8 cellular contexts compared by ENCODE assay signal in the genomic region with DNA sequence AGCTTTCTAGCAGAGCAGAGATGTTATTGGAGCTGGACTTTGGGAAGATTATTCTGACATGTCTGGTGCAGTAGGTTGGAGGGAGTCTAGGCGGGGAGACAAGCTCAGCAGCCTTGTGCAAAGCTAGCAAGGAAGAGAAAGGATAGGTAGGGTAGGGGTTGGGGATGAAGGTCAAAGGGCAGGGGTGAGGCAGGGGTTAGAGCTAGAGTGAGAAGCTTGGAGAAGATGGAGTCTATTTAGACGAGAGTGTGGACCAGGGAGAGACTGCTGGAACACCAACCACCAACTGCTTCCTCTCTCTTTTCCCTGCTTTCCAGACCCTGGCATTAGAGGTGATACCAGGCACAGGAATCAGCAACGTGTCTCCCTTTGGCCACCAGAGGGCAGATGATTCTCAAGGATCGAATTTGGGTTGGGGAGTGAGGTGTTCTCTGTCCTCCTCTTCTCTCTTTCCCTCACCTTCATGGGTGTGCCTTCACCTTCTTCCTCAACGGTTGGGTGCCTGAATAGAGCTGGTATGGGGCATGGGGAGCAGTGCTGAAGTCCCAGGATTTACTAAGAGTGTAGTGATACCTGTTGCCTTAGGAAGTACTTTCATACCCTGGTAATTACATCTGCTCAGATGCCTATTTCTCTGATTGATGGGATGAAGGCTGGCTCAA. TPM values are rescaled to one million over a fixed set of nuclear protein-coding genes. Genes with fewer than 3 reads are reported as not detected.
DNase-seq lines count a peak whose midpoint lies in the region; ATAC-seq and TF ChIP-seq lines count a peak whose summit lies in the region.

No MANE protein-coding gene starts in this region.

- H3K4me1 ChIP-seq in CD8-positive, alpha-beta memory T cell (ENCODE audit: insufficient read depth, low read length), result peaks cover 25% of the 10 kb centered on the region
- H3K4me1 ChIP-seq in OCI-LY3 (ENCODE audit: low read length), result peaks cover 25% of the 10 kb centered on the region

- in situ Hi-C loops in KBM-7 (cut with MboI; ENCODE audit: low pct_unique_long_range_greater_than_20kb, low sequenced_read_pairs), result no loop called here

- ATAC-seq in HG03135 (IDR thresholded peaks at IDR 0.05; ENCODE audit: unreplicated experiment), result no peak

- TF ChIP-seq CTCF in OCI-LY3 (IDR thresholded peaks at IDR 0.05; ENCODE audit: low read depth, low read length) (peak; percentile 94), epithelial cell of proximal tubule (conservative IDR thresholded peaks at IDR 0.05; ENCODE audit: low read depth, low read length) (peak; percentile 93)

- DNase-seq in CD8-positive, alpha-beta memory T cell, result peak; percentile 57 to 82 (median 69)
- DNase-seq in KBM-7, result peak; percentile 83
- DNase-seq in activated T-cell treated with anti-CD3 and anti-CD28 coated beads for 4 hours, result peak; percentile 77
- DNase-seq in epithelial cell of proximal tubule (ENCODE audit: low read depth), result no peak
- DNase-seq in myocyte (ENCODE audit: low read depth), result peak; percentile 85
- DNase-seq in stimulated activated CD8-positive, alpha-beta memory T cell treated with anti-CD3 and anti-CD28 coated beads, Interleukin-7, amount 100 ng/mL, for 48 hours (ENCODE audit: extremely low read depth in 1 of 2, low read depth in 1 of 2), result peak; percentile 32 to 57

- H3K36me3 Mint-ChIP-seq in CD8-positive, alpha-beta memory T cell, result peaks cover 0 to 24% (median 0%) of the 10 kb centered on the region in 3 donors

- H3K9me3 Mint-ChIP-seq in CD8-positive, alpha-beta memory T cell, result no peaks in the 10 kb centered on the region

- H3K4me3 Mint-ChIP-seq in CD8-positive, alpha-beta memory T cell, result peak overlapping the region; percentile 61 to 76 (median 67)

- H3K4me3 ChIP-seq in CD8-positive, alpha-beta memory T cell (ENCODE audit: low read length), result peak overlapping the region; percentile 56
- H3K4me3 ChIP-seq in OCI-LY3 (ENCODE audit: low read length), result no peak overlapping the region
- H3K4me3 ChIP-seq in epithelial cell of proximal tubule (ENCODE audit: low read depth, low read length), result no peak overlapping the region

- H3K4me1 Mint-ChIP-seq in CD8-positive, alpha-beta memory T cell, result peaks cover 40 to 44% (median 42%) of the 10 kb centered on the region in 3 donors

- no peak overlapping the region for H3K9ac ChIP-seq in OCI-LY3 (ENCODE audit: low read length)

- H2AFZ ChIP-seq in OCI-LY3 (ENCODE audit: low read depth, low read length), result no peak overlapping the region

- peaks cover 0 to 4% of the 10 kb centered on the region in 2 donors for H3K27me3 Mint-ChIP-seq in CD8-positive, alpha-beta memory T cell

- H4K20me1 ChIP-seq in OCI-LY3 (ENCODE audit: insufficient read depth, low read length), result peaks cover 25% of the 10 kb centered on the region

- POLR2A ChIA-PET in CD8-positive, alpha-beta memory T cell (lab: Charles Lee), result interaction anchor here (0.6 to 2.7 kb wide), 5 partner anchors 51 to 886 kb away, joined by 3 to 9 read pairs (median 6); a partner anchor contains a TSS

- H3K27me3 ChIP-seq in CD8-positive, alpha-beta memory T cell (ENCODE audit: insufficient read depth, low read length, poor library complexity, severe bottlenecking), result no peaks in the 10 kb centered on the region
- no peaks in the 10 kb centered on the region for H3K27me3 ChIP-seq in OCI-LY3 (ENCODE audit: low read depth, low read length)

- no peaks in the 10 kb centered on the region for H3K36me3 ChIP-seq in CD8-positive, alpha-beta memory T cell (ENCODE audit: insufficient read depth, low read length)
- H3K36me3 ChIP-seq in OCI-LY3 (replicated peaks; ENCODE audit: low read depth, low read length), result peaks cover 16% of the 10 kb centered on the region

- H3K9me3 ChIP-seq in CD8-positive, alpha-beta memory T cell (ENCODE audit: low read length), result no peaks in the 10 kb centered on the region
- H3K9me3 ChIP-seq in OCI-LY3 (ENCODE audit: insufficient read depth, low read length), result no peaks in the 10 kb centered on the region

- CTCF ChIA-PET in CD8-positive, alpha-beta memory T cell (lab: Charles Lee), result interaction anchor here (0.7 to 11.1 kb wide), 41 partner anchors 9 to 313 kb away, joined by 3 to 225 read pairs (median 6); a partner anchor contains a TSS

- H3K79me2 ChIP-seq in OCI-LY3 (ENCODE audit: low read length), result peaks cover 32% of the 10 kb centered on the region

- H3K4me2 ChIP-seq in OCI-LY3 (ENCODE audit: low read length), result peak overlapping the region; percentile 77; the same call in 1 of the 2 replicates

- peak overlapping the region; percentile 62 to 95 (median 89) for H3K27ac Mint-ChIP-seq in CD8-positive, alpha-beta memory T cell

- H3K27ac ChIP-seq in CD8-positive, alpha-beta memory T cell (ENCODE audit: low read depth, low read length), result no peak overlapping the region
- H3K27ac ChIP-seq in OCI-LY3 (ENCODE audit: low read length), result 0 out of 2 replicates have a peak overlapping the region, but pooled peaks have one; percentile 44

RNA-seq across cellular contexts. Expression of a gene that starts 1.8 kb away (rescaled TPM):
- total RNA-seq in CD8-positive, alpha-beta memory T cell, result 10 to 100 TPM; 34.5 to 38.0 TPM
- 72.5 TPM for polyA plus RNA-seq in CD8-positive, alpha-beta memory T cell
- total RNA-seq in epithelial cell of proximal tubule (33.6 and 36.2 TPM in 2 replicates), myocyte (23.2 and 25.4 TPM in 2 replicates)
- polyA plus RNA-seq in myocyte (2012), result 17.9 TPM

RNA-seq across cellular contexts. Expression of a gene that starts 23.9 kb away (rescaled TPM):
- total RNA-seq in CD8-positive, alpha-beta memory T cell, result 10 to 100 TPM; 38.7 to 41.4 TPM
- 1.4 TPM for polyA plus RNA-seq in CD8-positive, alpha-beta memory T cell
- total RNA-seq in epithelial cell of proximal tubule, result 50.9 and 57.4 TPM in 2 replicates
- total RNA-seq in myocyte, result 16.2 and 16.8 TPM in 2 replicates
- 19.9 TPM for polyA plus RNA-seq in myocyte (2012)
